ENCODE assay signal across 8 cellular contexts in the genomic region with DNA sequence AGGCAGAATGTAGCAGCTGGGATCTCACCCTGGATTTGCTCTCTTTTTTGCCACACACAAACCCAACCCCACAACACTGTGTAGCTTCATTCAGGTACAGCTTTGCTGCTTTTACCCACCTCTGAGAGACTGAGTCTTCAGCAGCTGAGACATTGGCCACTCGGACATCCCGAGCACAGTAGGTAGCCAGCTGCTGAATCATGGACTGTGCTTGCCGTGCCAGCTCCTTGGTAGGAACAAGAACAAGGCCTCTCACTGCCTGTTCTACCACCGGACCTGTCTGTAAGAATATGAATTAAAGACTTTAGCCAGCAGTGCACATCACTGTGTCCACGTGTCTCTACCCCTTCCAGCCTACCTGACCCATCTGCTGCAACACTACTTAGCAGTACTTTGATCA. TPM values are rescaled to one million over a fixed set of nuclear protein-coding genes. Genes with fewer than 3 reads are reported as not detected.
DNase-seq lines count a peak whose midpoint lies in the region; ATAC-seq and TF ChIP-seq lines count a peak whose summit lies in the region.

No MANE protein-coding gene starts in this region.

- ATAC-seq in HG03342 (IDR thresholded peaks at IDR 0.05; ENCODE audit: unreplicated experiment) = no peak

- intact Hi-C loops in cardiac septum (cut with DNase I) = no loop called here
- intact Hi-C loops in uterus (cut with DNase I; ENCODE audit: low total_unique reads) = loop anchor here (10.0 kb wide), 1 partner anchor 412 kb away; no protein-coding TSS in a partner anchor

- WGBS in mesodermal cell (ENCODE audit: insufficient coverage in 2 of 2), 2 experiments = 85 to 90% methylated on average over 3 to 4 of the region's 5 CpGs

- H3K4me1 ChIP-seq in cardiac muscle cell (ENCODE audit: low read depth) (peaks cover 12% of the 10 kb centered on the region), mesodermal cell (ENCODE audit: control insufficient read depth, insufficient read depth, low read length, poor library complexity, severe bottlenecking) (peaks cover 4% of the 10 kb centered on the region), uterus (peaks cover 0 to 6% of the 10 kb centered on the region in 2 donors)

- no peak for TF ChIP-seq POLR2A in uterus (IDR thresholded peaks at IDR 0.05)

- in situ Hi-C loops in brain microvascular endothelial cell (cut with HindIII; ENCODE audit: low pct_ligation_motif_present, low sequenced_read_pairs) = no loop called here

- no peak for DNase-seq in cardiac muscle cell (ENCODE audit: low read depth in 1 of 2, low spot score in 1 of 2)
- no peak for DNase-seq in cardiac septum (ENCODE audit: low spot score)
- DNase-seq in brain microvascular endothelial cell = no peak
- no peak for DNase-seq in uterus
- no peak for DNase-seq in caudate nucleus (lab: John Stamatoyannopoulos, UW)
- DNase-seq in HPDE6-E6E7 (ENCODE audit: extremely low spot score) = no peak

- no peak overlapping the region for H3K27ac ChIP-seq in cardiac muscle cell
- H3K27ac ChIP-seq in brain microvascular endothelial cell = peak overlapping the region; percentile 54
- no peak overlapping the region for H3K27ac ChIP-seq in mesodermal cell (ENCODE audit: low read depth, low read length, severe bottlenecking)
- H3K27ac ChIP-seq in uterus = no peak overlapping the region
- no peak overlapping the region for H3K27ac ChIP-seq in caudate nucleus (ENCODE audit: low read depth, low read length)

- H3K4me3 ChIP-seq in cardiac muscle cell (peak overlapping the region; percentile 76), brain microvascular endothelial cell (ENCODE audit: low read depth, low read length) (peak overlapping the region; percentile 96), mesodermal cell (ENCODE audit: extremely low read depth, insufficient read depth, low read length, poor library complexity, severe bottlenecking) (peak overlapping the region; percentile 66), uterus (peak overlapping the region; percentile 87 to 99)

- H3K36me3 ChIP-seq in cardiac muscle cell = peaks cover 53% of the 10 kb centered on the region
- peaks cover 55% of the 10 kb centered on the region for H3K36me3 ChIP-seq in brain microvascular endothelial cell (replicated peaks)
- H3K36me3 ChIP-seq in mesodermal cell (ENCODE audit: control insufficient read depth, insufficient read depth, low read length) = peaks cover 67% of the 10 kb centered on the region
- no peaks in the 10 kb centered on the region for H3K36me3 ChIP-seq in uterus

- H3K27me3 ChIP-seq in cardiac muscle cell (no peaks in the 10 kb centered on the region), brain microvascular endothelial cell (replicated peaks) (no peaks in the 10 kb centered on the region), uterus (no peaks in the 10 kb centered on the region)

- H3K9me3 ChIP-seq in cardiac muscle cell (ENCODE audit: low read depth) (no peaks in the 10 kb centered on the region), mesodermal cell (ENCODE audit: control insufficient read depth, low read length) (no peaks in the 10 kb centered on the region), uterus (no peaks in the 10 kb centered on the region)

- TF ChIP-seq CTCF in cardiac muscle cell (IDR thresholded peaks at IDR 0.05; ENCODE audit: low read depth, low read length) (no peak), brain microvascular endothelial cell (IDR thresholded peaks at IDR 0.05; ENCODE audit: low read depth, low read length, missing control alignments) (no peak), uterus (IDR thresholded peaks at IDR 0.05) (no peak)

RNA-seq across cellular contexts. Expression of a gene that starts 0.9 kb away (rescaled TPM):
- total RNA-seq in cardiac muscle cell (52.3 and 65.2 TPM in 2 replicates), cardiac septum (25.9 TPM), uterus (10 to 100 TPM; 35.9 to 75.8 (median 45.2) TPM)
- polyA plus RNA-seq in cardiac muscle cell = 62.1 and 78.1 TPM in 2 replicates
- 52.2 TPM for polyA plus RNA-seq in mesodermal cell (2013, experiment 1 of 2)
- 49.1 TPM for polyA plus RNA-seq in mesodermal cell (2013, experiment 2 of 2)

RNA-seq across cellular contexts. Expression of a gene that starts 9.3 kb away (rescaled TPM):
- total RNA-seq in cardiac muscle cell = 318 and 319 TPM in 2 replicates
- polyA plus RNA-seq in cardiac muscle cell = 124 and 144 TPM in 2 replicates
- 73.8 TPM for total RNA-seq in cardiac septum
- polyA plus RNA-seq in mesodermal cell (2013, experiment 1 of 2) = 97.2 TPM
- 81.6 TPM for polyA plus RNA-seq in mesodermal cell (2013, experiment 2 of 2)
- 100 to 1,000 TPM in 1 of 4 donors, 10 to 100 TPM in 3; 37.9 to 403 (median 85.8) TPM for total RNA-seq in uterus

RNA-seq across cellular contexts. Expression of a gene that starts 31.6 kb away (rescaled TPM):
- total RNA-seq in cardiac muscle cell (0.21 TPM in 1 of 2 replicates, not detected in the other), cardiac septum (0.19 TPM), uterus (under 1 TPM in 1 of 4 donors, not detected in 3; 0.49 TPM)
- not detected in 2 replicates for polyA plus RNA-seq in cardiac muscle cell
- polyA plus RNA-seq in mesodermal cell (2013, experiment 1 of 2) = 0.18 TPM
- not detected for polyA plus RNA-seq in mesodermal cell (2013, experiment 2 of 2)

RNA-seq across cellular contexts. Expression of a gene that starts 33.7 kb away (rescaled TPM):
- 110 and 111 TPM in 2 replicates for total RNA-seq in cardiac muscle cell
- 71.9 and 80.0 TPM in 2 replicates for polyA plus RNA-seq in cardiac muscle cell
- 406 TPM for total RNA-seq in cardiac septum
- 39.8 TPM for polyA plus RNA-seq in mesodermal cell (2013, experiment 1 of 2)
- 36.7 TPM for polyA plus RNA-seq in mesodermal cell (2013, experiment 2 of 2)
- total RNA-seq in uterus = 10 to 100 TPM; 38.2 to 97.6 (median 78.6) TPM
